ENCODE assay signal across 10 cellular contexts in genomic region chr3:11195721-11196332, GRCh38. TPM values are rescaled to one million over a fixed set of nuclear protein-coding genes. Genes with fewer than 3 reads are reported as not detected.
DNase-seq lines count a peak whose midpoint lies in the region; ATAC-seq and TF ChIP-seq lines count a peak whose summit lies in the region.
"Had no signal": no experiment of that assay in that cellular context is flagged by ENCODE, and none has a peak within 500 bp of the region (broad histone marks: within the 10 kb centered on the region; RNA-seq: fewer than 3 reads in every experiment).

No MANE protein-coding gene starts in this region.

- peak overlapping the region; percentile 72 for H3K4me3 ChIP-seq in adipocyte (ENCODE audit: low read length)
- H3K4me3 ChIP-seq in adrenal gland: no peak overlapping the region

- intact Hi-C loops in left colon (cut with DNase I, micrococcal nuclease): no loop called here
- intact Hi-C loops in adrenal gland (cut with DNase I): no loop called here

- H3K9ac ChIP-seq in adipocyte (ENCODE audit: low read length): peak overlapping the region; percentile 56

- H3K9me3 ChIP-seq in adipocyte (ENCODE audit: control insufficient read depth, low read length): no peaks in the 10 kb centered on the region
- no peaks in the 10 kb centered on the region for H3K9me3 ChIP-seq in adrenal gland (replicated peaks in 1 of 3)

- TF ChIP-seq POLR2A in adrenal gland (IDR thresholded peaks at IDR 0.05): no peak

- 47 to 58% (median 52%) methylated on average over 8 to 10 of the region's 10 CpGs for WGBS in adrenal gland, 4 donors

- H3K36me3 ChIP-seq in adipocyte (ENCODE audit: control insufficient read depth, insufficient read depth, low read length, severe bottlenecking) (no peaks in the 10 kb centered on the region), adrenal gland (replicated peaks in 1 of 2) (no peaks in the 10 kb centered on the region)

- H3K4me1 ChIP-seq in adipocyte (ENCODE audit: control insufficient read depth, insufficient read depth, low read length): peaks cover 25% of the 10 kb centered on the region
- peaks cover 0 to 17% of the 10 kb centered on the region in 2 donors for H3K4me1 ChIP-seq in adrenal gland (replicated peaks in 1 of 2)

- H3K27me3 ChIP-seq in adipocyte (replicated peaks; ENCODE audit: control insufficient read depth, insufficient read depth, low read length): no peaks in the 10 kb centered on the region
- no peaks in the 10 kb centered on the region for H3K27me3 ChIP-seq in adrenal gland

- ATAC-seq in left colon: peak; percentile 51
- ATAC-seq in HG02610 (IDR thresholded peaks at IDR 0.05; ENCODE audit: unreplicated experiment): no peak
- no peak for ATAC-seq in HG03045 (IDR thresholded peaks at IDR 0.05; ENCODE audit: unreplicated experiment)

- no peak overlapping the region for H3K27ac ChIP-seq in adrenal gland
- H3K27ac ChIP-seq: VCaP had no signal

- no peak for TF ChIP-seq CTCF in adrenal gland (IDR thresholded peaks at IDR 0.05)

- peak; percentile 2 to 6 for DNase-seq in stimulated activated CD4-positive, alpha-beta T cell treated with anti-CD3 and anti-CD28 coated beads, Interleukin-2, amount 100 ng/mL, for 48 hours
- DNase-seq in stimulated activated CD4-positive, alpha-beta T cell treated with anti-CD3 and anti-CD28 coated beads, Interleukin-12 subunit alpha, Interleukin-12 subunit beta, amount 100 ng/mL, for 4 hours: no peak
- DNase-seq in adipocyte (ENCODE audit: low read depth) (peak; percentile 56), left colon (no peak), adrenal gland (no peak), NCI-H345 (lab: John Stamatoyannopoulos, UW) (no peak)
- DNase-seq: NCI-H1436 had no signal

RNA-seq across cellular contexts. Expression of gene HRH1, which starts 41.5 kb away (rescaled TPM):
- 10 to 100 TPM in 1 of 2 donors, 1 to 10 TPM in 1; 7.9 to 13.8 TPM for total RNA-seq in left colon
- 1 to 10 TPM in 6 of 8 donors, under 1 TPM in 2; 0.24 to 6.5 (median 2.4) TPM for total RNA-seq in adrenal gland
- 1 to 10 TPM; 1.4 to 4.0 (median 2.2) TPM for polyA plus RNA-seq in adrenal gland

Comparison
In these comparisons a context has a peak if more than half of its experiments do, and no peak if none do; other contexts are left out.
1. DNase-seq: peak in stimulated activated CD4-positive, alpha-beta T cell treated with anti-CD3 and anti-CD28 coated beads, Interleukin-2, amount 100 ng/mL, for 48 hours (2 of 2) and adipocyte (single experiment); none in stimulated activated CD4-positive, alpha-beta T cell treated with anti-CD3 and anti-CD28 coated beads, Interleukin-12 subunit alpha, Interleukin-12 subunit beta, amount 100 ng/mL, for 4 hours (single experiment), left colon (0 of 2), adrenal gland (0 of 7) and NCI-H345 (single experiment).